Comparison of ENCODE assay signal across 8 cellular contexts in genomic region chr5:53560028-53560427, GRCh38. TPM values are rescaled to one million over a fixed set of nuclear protein-coding genes. Genes with fewer than 3 reads are reported as not detected.
DNase-seq lines count a peak whose midpoint lies in the region; ATAC-seq and TF ChIP-seq lines count a peak whose summit lies in the region.

No MANE protein-coding gene starts in this region.

- peak; percentile 16 for ATAC-seq in GM18502 (IDR thresholded peaks at IDR 0.05; ENCODE audit: poor library complexity, unreplicated experiment)
- ATAC-seq in HG02610 (IDR thresholded peaks at IDR 0.05; ENCODE audit: unreplicated experiment) = peak; percentile 6
- ATAC-seq in gastrocnemius medialis = peak in 1 of 2 donors; percentile 31

- intact Hi-C loops in gastrocnemius medialis (cut with DNase I; ENCODE audit: low total_unique reads) = loop anchor here (5.0 kb wide), 2 partner anchors 78 to 747 kb away; partner anchors contain the start of gene FST

- peak overlapping the region; percentile 59 for H3K4me3 ChIP-seq in SJSA1
- H3K4me3 ChIP-seq in foreskin fibroblast (ENCODE audit: low read depth in 1 of 2, low read length in 2 of 2) = peak overlapping the region; percentile 75 to 94
- H3K4me3 ChIP-seq in gastrocnemius medialis = peak overlapping the region; percentile 81 to 94 (median 91)

- H3K36me3 ChIP-seq in SJSA1 = no peaks in the 10 kb centered on the region
- H3K36me3 ChIP-seq in gastrocnemius medialis = no peaks in the 10 kb centered on the region

- TF ChIP-seq CTCF in foreskin fibroblast (IDR thresholded peaks at IDR 0.05; ENCODE audit: low read depth, low read length) (no peak), gastrocnemius medialis (IDR thresholded peaks at IDR 0.05 in 4 of 5, conservative IDR thresholded peaks at IDR 0.05 in 1 of 5) (no peak)

- H3K9me3 ChIP-seq in SJSA1 (replicated peaks) (no peaks in the 10 kb centered on the region), gastrocnemius medialis (no peaks in the 10 kb centered on the region)

- H3K4me1 ChIP-seq in SJSA1 (replicated peaks) (0 out of 2 replicates have a peak, but pooled peaks cover 6% of the 10 kb centered on the region), gastrocnemius medialis (peaks cover 35 to 42% of the 10 kb centered on the region in 2 donors)

- no peak overlapping the region for H3K27ac ChIP-seq in SJSA1
- H3K27ac ChIP-seq in gastrocnemius medialis = peak overlapping the region; percentile 89 to 94 (median 93)

- in situ Hi-C loops in gastrocnemius medialis (cut with MboI; ENCODE audit: low sequenced_read_pairs in 4 of 4) = no loop called here

- no peak for DNase-seq in SJSA1 (ENCODE audit: low read depth in 1 of 2, low spot score in 2 of 2)
- DNase-seq in foreskin fibroblast = no peak
- DNase-seq in gastrocnemius medialis = no peak
- DNase-seq in stimulated activated CD4-positive, alpha-beta T cell treated with anti-CD3 and anti-CD28 coated beads, Interleukin-1b, Interleukin-23, amount 100 ng/mL, for 48 hours = no peak
- no peak for DNase-seq in kidney tubule cell (ENCODE audit: low spot score)
- DNase-seq in islet precursor cell = no peak

- H3K27me3 ChIP-seq in SJSA1 (replicated peaks) (no peaks in the 10 kb centered on the region), gastrocnemius medialis (no peaks in the 10 kb centered on the region)

- no peak for TF ChIP-seq POLR2A in gastrocnemius medialis (IDR thresholded peaks at IDR 0.05)

RNA-seq across cellular contexts. Expression of gene NDUFS4, which starts 0.4 kb away (rescaled TPM):
- total RNA-seq in SJSA1 (2014; rRNA removed; shearing (Covaris generic)) = 182 and 208 TPM in 2 replicates
- total RNA-seq in gastrocnemius medialis = 100 to 1,000 TPM; 116 to 170 (median 145) TPM
